Comparison of ENCODE assay signal across 8 cellular contexts in genomic region chr2:54704688-54705605, GRCh38. TPM values are rescaled to one million over a fixed set of nuclear protein-coding genes. Genes with fewer than 3 reads are reported as not detected.
DNase-seq lines count a peak whose midpoint lies in the region; ATAC-seq, FAIRE-seq and TF ChIP-seq lines count a peak whose summit lies in the region.

No MANE protein-coding gene starts in this region.

- no peak for ATAC-seq in GM21367 (IDR thresholded peaks at IDR 0.05; ENCODE audit: unreplicated experiment)

- peak; percentile 39 for TF ChIP-seq CTCF in GM12865 (IDR thresholded peaks at IDR 0.05; ENCODE audit: insufficient read depth, low read depth, low read length, missing control alignments)
- TF ChIP-seq CTCF in KMS-11 (conservative IDR thresholded peaks at IDR 0.05; ENCODE audit: low read depth, low read length) = peak; percentile 77
- peak; percentile 36 for TF ChIP-seq CTCF in epithelial cell of esophagus (IDR thresholded peaks at IDR 0.05; ENCODE audit: insufficient read depth, low read depth, low read length, missing control alignments)
- TF ChIP-seq CTCF in nephron progenitor cell (IDR thresholded peaks at IDR 0.05) = peak; percentile 37

- H3K27ac ChIP-seq in KMS-11 = no peak overlapping the region

- no peaks in the 10 kb centered on the region for H3K79me2 ChIP-seq in KMS-11 (ENCODE audit: insufficient read depth, low read depth)

- FAIRE-seq in A204.1 (lab: Jason Lieb, UNC) = peak; percentile 99

- H3K4me1 Mint-ChIP-seq in nephron progenitor cell = no peaks in the 10 kb centered on the region

- 0 out of 2 replicates have a peak overlapping the region, but pooled peaks have one; percentile 5 for H2AFZ ChIP-seq in KMS-11 (ENCODE audit: low read depth)

- no peaks in the 10 kb centered on the region for H4K20me1 ChIP-seq in KMS-11 (ENCODE audit: insufficient read depth)

- no peaks in the 10 kb centered on the region for H3K36me3 ChIP-seq in KMS-11 (ENCODE audit: insufficient read depth)

- H3K9ac ChIP-seq in KMS-11 = no peak overlapping the region

- H3K4me3 Mint-ChIP-seq in nephron progenitor cell = no peak overlapping the region

- peaks cover 27% of the 10 kb centered on the region for H3K4me1 ChIP-seq in KMS-11 (ENCODE audit: low read depth, poor library complexity, severe bottlenecking)

- peaks cover 12% of the 10 kb centered on the region for H3K9me3 Mint-ChIP-seq in nephron progenitor cell

- H3K27ac Mint-ChIP-seq in nephron progenitor cell = no peak overlapping the region

- H3K27me3 ChIP-seq in KMS-11 (ENCODE audit: insufficient read depth, low read depth) = no peaks in the 10 kb centered on the region

- DNase-seq in GM12865 (ENCODE audit: low read depth) (peak; percentile 67), RPMI7951 (ENCODE audit: low read depth) (peak; percentile 73), epithelial cell of esophagus (ENCODE audit: low read depth) (peak; percentile 67), nephron progenitor cell (no peak), GM19238 (ENCODE audit: insufficient read length, low spot score) (no peak)

- no peak overlapping the region for H3K4me2 ChIP-seq in KMS-11

- no peak overlapping the region for H3K4me3 ChIP-seq in GM12865 (ENCODE audit: low read depth, low read length)
- H3K4me3 ChIP-seq in KMS-11 (IDR thresholded peaks at IDR 0.05; ENCODE audit: insufficient read depth, low read depth, low read length) = no peak overlapping the region
- H3K4me3 ChIP-seq in epithelial cell of esophagus (ENCODE audit: low read length) = no peak overlapping the region

- H3K27me3 Mint-ChIP-seq in nephron progenitor cell (ENCODE audit: low read depth, poor library complexity) = peaks cover 5% of the 10 kb centered on the region

- H3K36me3 Mint-ChIP-seq in nephron progenitor cell (ENCODE audit: low read depth) = no peaks in the 10 kb centered on the region

RNA-seq across cellular contexts. Expression of gene EML6, which starts 18.5 kb away (rescaled TPM):
- 0.72 and 2.1 TPM in 2 replicates for total RNA-seq in RPMI7951 (2014; rRNA removed; shearing (Covaris generic))

Comparison
In these comparisons a context has a peak if more than half of its experiments do, and no peak if none do; other contexts are left out.
1. DNase-seq: peak in GM12865 (single experiment), RPMI7951 (single experiment) and epithelial cell of esophagus (single experiment); none in nephron progenitor cell (single experiment) and GM19238 (single experiment).
2. Peak in every context shown above with its lines, with median percentiles within 50 percentile points of each other: CTCF ChIP-seq.